ENCODE assay signal across 16 cellular contexts in genomic region chr7:29207469-29207868, GRCh38. TPM values are rescaled to one million over a fixed set of nuclear protein-coding genes. Genes with fewer than 3 reads are reported as not detected.
DNase-seq lines count a peak whose midpoint lies in the region; ATAC-seq and TF ChIP-seq lines count a peak whose summit lies in the region.
"Had no signal": no experiment of that assay in that cellular context is flagged by ENCODE, and none has a peak within 500 bp of the region (broad histone marks: within the 10 kb centered on the region; RNA-seq: fewer than 3 reads in every experiment).

No MANE protein-coding gene starts in this region.

- H3K4me3 ChIP-seq in left lung = no peak overlapping the region
- H3K4me3 ChIP-seq: dorsolateral prefrontal cortex had no signal

- H3K27ac Mint-ChIP-seq in activated CD8-positive, alpha-beta T cell treated with anti-CD3 and anti-CD28 coated beads, Interleukin-2, amount 10 ng/mL, durations not matched to agents 7 days and 5 days = peak overlapping the region; percentile 50

- H3K27me3 Mint-ChIP-seq in activated CD8-positive, alpha-beta T cell treated with anti-CD3 and anti-CD28 coated beads, Interleukin-2, amount 10 ng/mL, durations not matched to agents 7 days and 5 days (ENCODE audit: low read depth) = peaks cover 3% of the 10 kb centered on the region

- POLR2A ChIA-PET in activated CD8-positive, alpha-beta T cell treated with anti-CD3 and anti-CD28 coated beads, Interleukin-2, amount 10 ng/mL, durations not matched to agents 7 days and 5 days (lab: Charles Lee) = interaction anchor here (0.5 kb wide), 1 partner anchor 12 kb away, joined by 4 read pairs; no protein-coding TSS in a partner anchor

- CTCF ChIA-PET in activated CD8-positive, alpha-beta T cell treated with anti-CD3 and anti-CD28 coated beads, Interleukin-2, amount 10 ng/mL, durations not matched to agents 7 days and 5 days (lab: Charles Lee) = interaction anchor here (1.4 kb wide), 1 partner anchor 17 kb away, joined by 4 read pairs; no protein-coding TSS in a partner anchor

- H3K4me1 Mint-ChIP-seq in activated CD8-positive, alpha-beta T cell treated with anti-CD3 and anti-CD28 coated beads, Interleukin-2, amount 10 ng/mL, durations not matched to agents 7 days and 5 days (ENCODE audit: low read depth) = peaks cover 30% of the 10 kb centered on the region

- no peak overlapping the region for H3K27ac ChIP-seq in left lung
- H3K27ac ChIP-seq: SJCRH30 had no signal

- DNase-seq in COLO829 (ENCODE audit: low spot score) (peak; percentile 68), HT1080 (ENCODE audit: low read depth) (peak; percentile 19), left lung (no peak), CD1c-positive myeloid dendritic cell (ENCODE audit: extremely low spot score) (no peak), dedifferentiated amniotic fluid mesenchymal stem cell (ENCODE audit: extremely low spot score) (no peak), cerebellar cortex (ENCODE audit: low spot score) (no peak)
- DNase-seq in activated CD8-positive, alpha-beta T cell treated with anti-CD3 and anti-CD28 coated beads, Interleukin-2, amount 10 ng/mL, durations not matched to agents 7 days and 5 days = no peak
- no peak for DNase-seq in activated naive CD4-positive, alpha-beta T cell treated with anti-CD3 and anti-CD28 coated beads, Interleukin-2, amount 50 U/mL, for 16 hours
- DNase-seq: activated CD4-positive, alpha-beta T cell treated with anti-CD3 and anti-CD28 coated beads for 1 hour; activated gamma-delta T cell treated with Interleukin-2 at 50 U/mL for 16 hours; DMS79; dorsolateral prefrontal cortex; NCI-H446 treated with DMSO at 0.1 percent for 48 hours; posterior cingulate gyrus; SJCRH30; stimulated activated CD4-positive, alpha-beta T cell treated with anti-CD3 and anti-CD28 coated beads, Interleukin-2, amount 100 ng/mL, for 24 hours had no signal

- H3K9me3 ChIP-seq in left lung = no peaks in the 10 kb centered on the region
- H3K9me3 ChIP-seq: SJCRH30 had no signal

- no peak for TF ChIP-seq CTCF in left lung (IDR thresholded peaks at IDR 0.05)

- no peaks in the 10 kb centered on the region for H3K36me3 ChIP-seq in left lung
- H3K36me3 ChIP-seq: SJCRH30 had no signal

- no peaks in the 10 kb centered on the region for H3K9me3 Mint-ChIP-seq in activated CD8-positive, alpha-beta T cell treated with anti-CD3 and anti-CD28 coated beads, Interleukin-2, amount 10 ng/mL, durations not matched to agents 7 days and 5 days (ENCODE audit: insufficient read depth)

- no peak overlapping the region for H3K4me3 Mint-ChIP-seq in activated CD8-positive, alpha-beta T cell treated with anti-CD3 and anti-CD28 coated beads, Interleukin-2, amount 10 ng/mL, durations not matched to agents 7 days and 5 days

- H3K27me3 ChIP-seq in left lung = no peaks in the 10 kb centered on the region
- H3K27me3 ChIP-seq: dorsolateral prefrontal cortex, SJCRH30 had no signal

- no peaks in the 10 kb centered on the region for H3K4me1 ChIP-seq in left lung
- H3K4me1 ChIP-seq: SJCRH30 had no signal

- peak; percentile 84 for ATAC-seq in activated CD8-positive, alpha-beta T cell treated with anti-CD3 and anti-CD28 coated beads, Interleukin-2, amount 10 ng/mL, durations not matched to agents 7 days and 5 days
- ATAC-seq in left lung = peak; percentile 53

- intact Hi-C loops in left lung (cut with DNase I) = no loop called here

- H3K36me3 Mint-ChIP-seq in activated CD8-positive, alpha-beta T cell treated with anti-CD3 and anti-CD28 coated beads, Interleukin-2, amount 10 ng/mL, durations not matched to agents 7 days and 5 days (ENCODE audit: low read depth) = no peaks in the 10 kb centered on the region

RNA-seq across cellular contexts. Expression of gene CHN2, which starts 12.9 kb away (rescaled TPM):
- not detected in 2 replicates for total RNA-seq in HT1080 (2014; rRNA removed; shearing (Covaris generic))
- polyA plus RNA-seq in HT1080 (2015; cell fraction: cytosol; rRNA removed) = not detected in 2 replicates
- not detected in 2 replicates for polyA plus RNA-seq in HT1080 (2015; cell fraction: nucleus; rRNA removed)
- 1 to 10 TPM; 8.7 to 9.2 TPM for total RNA-seq in activated CD8-positive, alpha-beta T cell treated with anti-CD3 and anti-CD28 coated beads, Interleukin-2, amount 10 ng/mL, durations not matched to agents 7 days and 5 days
- 1 to 10 TPM; 5.5 to 8.9 TPM for total RNA-seq in left lung

Comparison
In these comparisons a context has a peak if more than half of its experiments do, and no peak if none do; other contexts are left out.
1. DNase-seq: peak in COLO829 (single experiment) and HT1080 (single experiment); none in activated CD8-positive, alpha-beta T cell treated with anti-CD3 and anti-CD28 coated beads, Interleukin-2, amount 10 ng/mL, durations not matched to agents 7 days and 5 days (single experiment), left lung (0 of 2), CD1c-positive myeloid dendritic cell (single experiment), dedifferentiated amniotic fluid mesenchymal stem cell (single experiment), activated naive CD4-positive, alpha-beta T cell treated with anti-CD3 and anti-CD28 coated beads, Interleukin-2, amount 50 U/mL, for 16 hours (single experiment) and cerebellar cortex (single experiment).